13 cellular contexts compared by ENCODE assay signal in the genomic region with DNA sequence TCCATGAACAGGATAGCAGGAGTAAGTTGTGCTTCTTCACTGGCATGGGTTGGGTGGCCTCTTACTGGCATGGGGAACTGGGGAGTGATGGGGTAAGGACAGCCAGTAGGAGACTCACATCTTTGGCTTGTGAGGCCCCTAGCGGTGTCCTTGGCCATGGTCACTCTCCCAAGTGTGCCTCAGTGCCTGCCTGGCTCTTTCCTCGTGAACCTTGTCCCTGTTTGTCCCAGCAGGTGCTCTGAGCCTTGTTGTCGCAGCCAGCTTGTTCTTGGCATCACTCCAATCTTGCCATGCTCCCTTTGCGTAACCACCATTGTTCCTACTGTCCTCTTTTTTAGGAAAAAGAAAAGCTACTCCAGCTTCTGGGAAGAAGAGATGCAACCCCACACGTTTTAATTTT. TPM values are rescaled to one million over a fixed set of nuclear protein-coding genes. Genes with fewer than 3 reads are reported as not detected.
DNase-seq lines count a peak whose midpoint lies in the region; ATAC-seq and TF ChIP-seq lines count a peak whose summit lies in the region.
"Had no signal": no experiment of that assay in that cellular context is flagged by ENCODE, and none has a peak within 500 bp of the region (broad histone marks: within the 10 kb centered on the region; RNA-seq: fewer than 3 reads in every experiment).

No MANE protein-coding gene starts in this region.

- H3K9me3 ChIP-seq in heart left ventricle (peaks cover 0 to 4% (median 0%) of the 10 kb centered on the region in 12 donors), PC-9 (ENCODE audit: insufficient read depth, low read depth) (no peaks in the 10 kb centered on the region; the same call in 1 of the 2 replicates)
- H3K9me3 ChIP-seq: suprapubic skin had no signal

- H3K27me3 ChIP-seq in heart left ventricle: peaks cover 0 to 5% (median 0%) of the 10 kb centered on the region in 9 donors
- H3K27me3 ChIP-seq in PC-9 (ENCODE audit: insufficient read depth, low read depth): peaks cover 57% of the 10 kb centered on the region
- H3K27me3 ChIP-seq: brain microvascular endothelial cell had no signal

- no peaks in the 10 kb centered on the region for H3K4me1 ChIP-seq in heart left ventricle
- H3K4me1 ChIP-seq in PC-9 (replicated peaks; ENCODE audit: insufficient read depth): no peaks in the 10 kb centered on the region
- H3K4me1 ChIP-seq: suprapubic skin had no signal

- H4K20me1 ChIP-seq in PC-9 (ENCODE audit: insufficient read depth): no peaks in the 10 kb centered on the region

- TF ChIP-seq CTCF in heart left ventricle (IDR thresholded peaks at IDR 0.05): peak in 1 of 12 donors; percentile 6
- TF ChIP-seq CTCF in PC-9 (conservative IDR thresholded peaks at IDR 0.05): no peak

- H3F3A ChIP-seq in PC-9 (ENCODE audit: insufficient read depth, low read depth): peaks cover 12% of the 10 kb centered on the region

- CTCF ChIA-PET in PC-9 (lab: Charles Lee): no interaction called here

- 44 to 63% (median 55%) methylated on average over 5 of the region's 5 CpGs for WGBS in heart left ventricle, 4 donors

- H3K4me3 ChIP-seq in heart left ventricle (no peak overlapping the region), PC-9 (no peak overlapping the region)
- H3K4me3 ChIP-seq: suprapubic skin had no signal

- H3K36me3 ChIP-seq in heart left ventricle: no peaks in the 10 kb centered on the region
- no peaks in the 10 kb centered on the region for H3K36me3 ChIP-seq in PC-9 (ENCODE audit: low read depth)
- H3K36me3 ChIP-seq: brain microvascular endothelial cell, suprapubic skin had no signal

- no peak for ATAC-seq in heart left ventricle
- ATAC-seq in Right ventricle myocardium inferior: no peak
- ATAC-seq: right cardiac atrium had no signal

- no peak for TF ChIP-seq POLR2A in heart left ventricle (IDR thresholded peaks at IDR 0.05)

- no peak overlapping the region for H3K27ac ChIP-seq in heart left ventricle
- no peak overlapping the region for H3K27ac ChIP-seq in PC-9
- H3K27ac ChIP-seq: 22Rv1, brain microvascular endothelial cell, suprapubic skin had no signal

- DNase-seq in DMS 273 (lab: John Stamatoyannopoulos, UW; ENCODE audit: unreplicated experiment): peak; percentile 11
- DNase-seq in DMS 273 treated with DMSO at 0.1 percent for 48 hours (lab: John Stamatoyannopoulos, UW): no peak
- peak; percentile 10 for DNase-seq in NCI-H1417 treated with DMSO at 0.1 percent for 48 hours (lab: John Stamatoyannopoulos, UW)
- DNase-seq in SW480 (ENCODE audit: low spot score): peak; percentile 26
- peak; percentile 80 for DNase-seq in mucosa of gallbladder (ENCODE audit: low spot score)
- no peak for DNase-seq in heart left ventricle
- DNase-seq in Right ventricle myocardium inferior (ENCODE audit: missing footprints): no peak
- DNase-seq in PC-9: no peak
- DNase-seq: brain microvascular endothelial cell, erythroblast, right cardiac atrium had no signal

- no peaks in the 10 kb centered on the region for H3K79me2 ChIP-seq in PC-9 (ENCODE audit: low read depth)

- POLR2A ChIA-PET in PC-9 (lab: Charles Lee; ENCODE audit: unreplicated experiment): no interaction called here

- intact Hi-C loops in heart left ventricle (cut with DNase I) (no loop called here), Right ventricle myocardium inferior (cut with DNase I) (no loop called here), PC-9 (cut with micrococcal nuclease; ENCODE audit: unreplicated experiment) (no loop called here)

- H3K4me2 ChIP-seq in PC-9: no peak overlapping the region

- no TSS peak for BruUV-seq in PC-9 (replicated peaks; lab: Mats Ljungman, UMichigan)

- H3K9me2 ChIP-seq in PC-9 (ENCODE audit: insufficient read depth): no peaks in the 10 kb centered on the region

- no peak overlapping the region for H2AFZ ChIP-seq in PC-9

RNA-seq across cellular contexts. Expression of a gene that starts 53.6 kb away (rescaled TPM):
- total RNA-seq in mucosa of gallbladder (12.9 TPM), heart left ventricle (1 to 10 TPM; 1.5 to 4.0 (median 2.6) TPM), Right ventricle myocardium inferior (1.6 TPM), PC-9 (2021) (0.04 TPM in 1 of 2 replicates, not detected in the other)
- polyA plus RNA-seq in heart left ventricle: 1 to 10 TPM in 1 of 2 donors, under 1 TPM in 1; 0.84 to 2.6 TPM

Comparison
In these comparisons a context has a peak if more than half of its experiments do, and no peak if none do; other contexts are left out.
1. DNase-seq: peak in DMS 273 (single experiment), NCI-H1417 treated with DMSO at 0.1 percent for 48 hours (single experiment), SW480 (single experiment) and mucosa of gallbladder (single experiment); none in DMS 273 treated with DMSO at 0.1 percent for 48 hours (single experiment), heart left ventricle (0 of 5), Right ventricle myocardium inferior (single experiment) and PC-9 (0 of 2).